In genomic region chr11:47992959-47993820, GRCh38 we compare ENCODE assay signal across 12 cellular contexts. TPM values are rescaled to one million over a fixed set of nuclear protein-coding genes. Genes with fewer than 3 reads are reported as not detected.
DNase-seq lines count a peak whose midpoint lies in the region; FAIRE-seq and TF ChIP-seq lines count a peak whose summit lies in the region.
"Had no signal": no experiment of that assay in that cellular context is flagged by ENCODE, and none has a peak within 500 bp of the region (broad histone marks: within the 10 kb centered on the region; RNA-seq: fewer than 3 reads in every experiment).

No MANE protein-coding gene starts in this region.

- H3K9me3 ChIP-seq in effector memory CD4-positive, alpha-beta T cell (ENCODE audit: control insufficient read depth, low read length): no peaks in the 10 kb centered on the region
- H3K9me3 ChIP-seq in HAP-1: no peaks in the 10 kb centered on the region
- H3K9me3 ChIP-seq: suprapubic skin had no signal

- H3K27ac Mint-ChIP-seq in dendritic cell treated with granulocyte-macrophage colony-stimulating factor and Interleukin-4, amounts not matched to agents 40 ng/mL and 50 ng/mL, for 4 days: peak overlapping the region; percentile 56
- peak overlapping the region; percentile 62 for H3K27ac Mint-ChIP-seq in progenitor cell of endocrine pancreas

- H3K4me1 ChIP-seq in effector memory CD4-positive, alpha-beta T cell (ENCODE audit: control insufficient read depth, insufficient read depth, low read length, poor library complexity, severe bottlenecking): peaks cover 13% of the 10 kb centered on the region
- H3K4me1 ChIP-seq in HAP-1: peaks cover 48% of the 10 kb centered on the region

- no peak overlapping the region for H3K27ac ChIP-seq in effector memory CD4-positive, alpha-beta T cell (ENCODE audit: insufficient read depth, low read length, poor library complexity, severe bottlenecking)
- H3K27ac ChIP-seq: skin epidermis, suprapubic skin had no signal

- intact Hi-C loops in dendritic cell treated with granulocyte-macrophage colony-stimulating factor and Interleukin-4, amounts not matched to agents 40 ng/mL and 50 ng/mL, for 4 days (cut with micrococcal nuclease): no loop called here

- H3K4me3 Mint-ChIP-seq in dendritic cell treated with granulocyte-macrophage colony-stimulating factor and Interleukin-4, amounts not matched to agents 40 ng/mL and 50 ng/mL, for 4 days: no peak overlapping the region
- no peak overlapping the region for H3K4me3 Mint-ChIP-seq in progenitor cell of endocrine pancreas (ENCODE audit: low read depth)

- DNase-seq in GM12891 (ENCODE audit: insufficient read length, low spot score) (no peak), NCI-H510A treated with DMSO at 0.1 percent for 48 hours (lab: John Stamatoyannopoulos, UW) (peak; percentile 52), progenitor cell of endocrine pancreas (ENCODE audit: low spot score, unreplicated experiment) (no peak), dedifferentiated amniotic fluid mesenchymal stem cell (ENCODE audit: extremely low spot score) (no peak), HuH-7.5 (ENCODE audit: low spot score) (no peak), HAP-1 (ENCODE audit: low spot score in 2 of 2) (no peak)
- no peak for DNase-seq in effector memory CD4-positive, alpha-beta T cell
- DNase-seq: NCI-H2227 treated with DMSO at 0.1 percent for 48 hours had no signal

- no peak for TF ChIP-seq CTCF in progenitor cell of endocrine pancreas (IDR thresholded peaks at IDR 0.05; ENCODE audit: unreplicated experiment)

- H3K27me3 Mint-ChIP-seq in dendritic cell treated with granulocyte-macrophage colony-stimulating factor and Interleukin-4, amounts not matched to agents 40 ng/mL and 50 ng/mL, for 4 days: no peaks in the 10 kb centered on the region
- no peaks in the 10 kb centered on the region for H3K27me3 Mint-ChIP-seq in progenitor cell of endocrine pancreas

- in situ Hi-C loops in HAP-1 (cut with MboI; ENCODE audit: low sequenced_read_pairs): no loop called here

- H3K4me3 ChIP-seq in effector memory CD4-positive, alpha-beta T cell (ENCODE audit: insufficient read depth, low read depth, low read length, poor library complexity, severe bottlenecking): no peak overlapping the region
- no peak overlapping the region for H3K4me3 ChIP-seq in HAP-1
- H3K4me3 ChIP-seq: skin epidermis, suprapubic skin had no signal

- no peaks in the 10 kb centered on the region for H3K9me3 Mint-ChIP-seq in dendritic cell treated with granulocyte-macrophage colony-stimulating factor and Interleukin-4, amounts not matched to agents 40 ng/mL and 50 ng/mL, for 4 days
- no peaks in the 10 kb centered on the region for H3K9me3 Mint-ChIP-seq in progenitor cell of endocrine pancreas (ENCODE audit: low read depth)

- H3K36me3 ChIP-seq in effector memory CD4-positive, alpha-beta T cell (ENCODE audit: control insufficient read depth, insufficient read depth, low read length): no peaks in the 10 kb centered on the region
- no peaks in the 10 kb centered on the region for H3K36me3 ChIP-seq in HAP-1 (replicated peaks)
- H3K36me3 ChIP-seq: suprapubic skin had no signal

- no peaks in the 10 kb centered on the region for H3K27me3 ChIP-seq in effector memory CD4-positive, alpha-beta T cell (replicated peaks; ENCODE audit: control insufficient read depth, insufficient read depth, low read length, poor library complexity, severe bottlenecking)
- H3K27me3 ChIP-seq in HAP-1 (ENCODE audit: low read depth): no peaks in the 10 kb centered on the region
- H3K27me3 ChIP-seq: suprapubic skin had no signal

- no peak for FAIRE-seq in GM12891 (lab: Jason Lieb, UNC)
- FAIRE-seq: GM18507 had no signal

- H3K4me1 Mint-ChIP-seq in dendritic cell treated with granulocyte-macrophage colony-stimulating factor and Interleukin-4, amounts not matched to agents 40 ng/mL and 50 ng/mL, for 4 days (ENCODE audit: low read depth): peaks cover 80% of the 10 kb centered on the region
- peaks cover 13% of the 10 kb centered on the region for H3K4me1 Mint-ChIP-seq in progenitor cell of endocrine pancreas (ENCODE audit: low read depth)

- no peak for TF ChIP-seq POLR2A in GM12891 (IDR thresholded peaks at IDR 0.05; ENCODE audit: low read depth, low read length)

- H3K36me3 Mint-ChIP-seq in dendritic cell treated with granulocyte-macrophage colony-stimulating factor and Interleukin-4, amounts not matched to agents 40 ng/mL and 50 ng/mL, for 4 days (ENCODE audit: low read depth): peaks cover 59% of the 10 kb centered on the region
- H3K36me3 Mint-ChIP-seq in progenitor cell of endocrine pancreas (ENCODE audit: insufficient read depth): no peaks in the 10 kb centered on the region

TF ChIP-seq in GM12891, 5 proteins besides CTCF, POLR2A, EP300 and RAD21:
- TF ChIP-seq TAF1 (IDR thresholded peaks at IDR 0.05; ENCODE audit: low read depth, low read length): no peak
- peak; percentile 26; the same call in 1 of the 2 replicates for TF ChIP-seq POU2F2 (IDR thresholded peaks at IDR 0.05; ENCODE audit: low read depth, low read length)
- TF ChIP-seq PAX5 (IDR thresholded peaks at IDR 0.05; ENCODE audit: insufficient read depth, low read length, severe bottlenecking): no peak
- no peak for TF ChIP-seq POLR2AphosphoS5 (IDR thresholded peaks at IDR 0.05; ENCODE audit: low read depth, low read length)
- no peak for TF ChIP-seq SPI1 (IDR thresholded peaks at IDR 0.05; ENCODE audit: low read depth, low read length)

RNA-seq across cellular contexts. Expression of gene PTPRJ, which starts 12.8 kb away (rescaled TPM):
- polyA plus RNA-seq in GM12891 (2012; ENCODE audit: low read depth, missing spikeins): 7.1 TPM
- total RNA-seq in progenitor cell of endocrine pancreas: 18.9 and 19.1 TPM in 2 replicates
